ENCODE assay signal across 6 cellular contexts in the genomic region with DNA sequence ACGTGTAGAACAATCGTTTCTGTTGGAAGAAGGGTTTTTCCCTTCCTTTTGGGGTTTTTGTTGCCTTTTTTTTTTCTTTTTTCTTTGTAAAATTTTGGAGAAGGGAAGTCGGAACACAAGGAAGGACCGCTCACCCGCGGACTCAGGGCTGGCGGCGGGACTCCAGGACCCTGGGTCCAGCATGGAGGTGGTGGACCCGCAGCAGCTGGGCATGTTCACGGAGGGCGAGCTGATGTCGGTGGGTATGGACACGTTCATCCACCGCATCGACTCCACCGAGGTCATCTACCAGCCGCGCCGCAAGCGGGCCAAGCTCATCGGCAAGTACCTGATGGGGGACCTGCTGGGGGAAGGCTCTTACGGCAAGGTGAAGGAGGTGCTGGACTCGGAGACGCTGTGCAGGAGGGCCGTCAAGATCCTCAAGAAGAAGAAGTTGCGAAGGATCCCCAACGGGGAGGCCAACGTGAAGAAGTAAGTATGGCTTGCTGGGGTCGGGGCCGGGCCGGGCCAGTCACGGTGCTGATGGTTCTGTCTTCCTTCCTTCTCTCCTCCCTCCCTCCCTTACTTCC. TPM values are rescaled to one million over a fixed set of nuclear protein-coding genes. Genes with fewer than 3 reads are reported as not detected.
DNase-seq lines count a peak whose midpoint lies in the region; ATAC-seq and TF ChIP-seq lines count a peak whose summit lies in the region.

No MANE protein-coding gene starts in this region.

- WGBS in GM23248 (ENCODE audit: low coverage in 1 of 2, low lambda C conversion rate in 2 of 2, missing lambda C conversion rate in 2 of 2), 2 experiments = 5 to 6% methylated on average over 31 to 32 of the region's 32 CpGs

- in situ Hi-C loops in GM23248 (cut with MboI) = no loop called here

- DNase-seq in GM23248 (peak; percentile 41), kidney tubule cell (ENCODE audit: low spot score) (peak; percentile 48), vagina (ENCODE audit: extremely low spot score in 2 of 2) (no peak), HuH-7 (ENCODE audit: low spot score) (no peak)
- DNase-seq in activated CD8-positive, alpha-beta memory T cell treated with anti-CD3 and anti-CD28 coated beads, Interleukin-2, amount 50 U/mL, for 48 hours = peak; percentile 70

- no peak for TF ChIP-seq POLR2A in vagina (IDR thresholded peaks at IDR 0.05)

- no peaks in the 10 kb centered on the region for H4K20me1 ChIP-seq in GM23248 (ENCODE audit: insufficient read depth)

- peaks cover 20% of the 10 kb centered on the region for H3F3A ChIP-seq in GM23248 (ENCODE audit: insufficient read depth)

- no peak for TF ChIP-seq CTCF in vagina (IDR thresholded peaks at IDR 0.05)

- H3K4me3 ChIP-seq in GM23248 (peak overlapping the region; percentile 88), vagina (peak overlapping the region; percentile 72 to 74)

- intact Hi-C loops in vagina (cut with DNase I) = no loop called here

- H3K9me2 ChIP-seq in GM23248 (ENCODE audit: insufficient read depth) = no peaks in the 10 kb centered on the region

- peak overlapping the region; percentile 79 for H3K4me2 ChIP-seq in GM23248 (ENCODE audit: unreplicated experiment)

- H3K36me3 ChIP-seq in GM23248 (ENCODE audit: low read depth) (no peaks in the 10 kb centered on the region), vagina (no peaks in the 10 kb centered on the region)

- H3K4me1 ChIP-seq in GM23248 (ENCODE audit: insufficient read depth) (peaks cover 11% of the 10 kb centered on the region), vagina (peaks cover 59% of the 10 kb centered on the region)

- ATAC-seq in HG02884 (IDR thresholded peaks at IDR 0.05; ENCODE audit: unreplicated experiment) = no peak

- no peak overlapping the region for H2AFZ ChIP-seq in GM23248

- H3K9me3 ChIP-seq in GM23248 (ENCODE audit: low read depth) (no peaks in the 10 kb centered on the region), vagina (no peaks in the 10 kb centered on the region)

- H3K27ac ChIP-seq in GM23248 = peak overlapping the region; percentile 64
- peak overlapping the region; percentile 79 for H3K27ac ChIP-seq in vagina

- H3K27me3 ChIP-seq in GM23248 (replicated peaks; ENCODE audit: insufficient read depth) (no peaks in the 10 kb centered on the region), vagina (no peaks in the 10 kb centered on the region)

- H3K79me2 ChIP-seq in GM23248 (ENCODE audit: insufficient read depth) = peaks cover 57% of the 10 kb centered on the region

- H3K9ac ChIP-seq in GM23248 = peak overlapping the region; percentile 83

RNA-seq across cellular contexts. Expression of a gene that starts 1.2 kb away (rescaled TPM):
- 64.1 and 66.5 TPM in 2 replicates for total RNA-seq in GM23248 (2014; rRNA removed; shearing (Covaris generic))
- polyA plus RNA-seq in GM23248 (2016; fragmentation: Nextera tagmentation; extraction: Ambion mirVana) = 4.3 and 4.6 TPM in 2 replicates
- 54.5 TPM for total RNA-seq in vagina

RNA-seq across cellular contexts. Expression of a gene that starts 31.0 kb away (rescaled TPM):
- 2.7 and 4.5 TPM in 2 replicates for total RNA-seq in GM23248 (2014; rRNA removed; shearing (Covaris generic))
- polyA plus RNA-seq in GM23248 (2016; fragmentation: Nextera tagmentation; extraction: Ambion mirVana) = 0.29 and 0.41 TPM in 2 replicates
- 3.9 TPM for total RNA-seq in vagina

RNA-seq across cellular contexts. Expression of a gene that starts 32.7 kb away (rescaled TPM):
- 64.5 and 70.4 TPM in 2 replicates for total RNA-seq in GM23248 (2014; rRNA removed; shearing (Covaris generic))
- polyA plus RNA-seq in GM23248 (2016; fragmentation: Nextera tagmentation; extraction: Ambion mirVana) = 7.5 and 11.9 TPM in 2 replicates
- 54.0 TPM for total RNA-seq in vagina

RNA-seq across cellular contexts. Expression of a gene that starts 34.7 kb away (rescaled TPM):
- total RNA-seq in GM23248 (2014; rRNA removed; shearing (Covaris generic)) = 27.4 and 38.9 TPM in 2 replicates
- polyA plus RNA-seq in GM23248 (2016; fragmentation: Nextera tagmentation; extraction: Ambion mirVana) = 287 and 290 TPM in 2 replicates
- 154 TPM for total RNA-seq in vagina

RNA-seq across cellular contexts. Expression of a gene that starts 41.6 kb away (rescaled TPM):
- total RNA-seq in GM23248 (2014; rRNA removed; shearing (Covaris generic)) = 9.4 and 18.5 TPM in 2 replicates
- 3.1 and 4.0 TPM in 2 replicates for polyA plus RNA-seq in GM23248 (2016; fragmentation: Nextera tagmentation; extraction: Ambion mirVana)
- total RNA-seq in vagina = 170 TPM

Comparison
In these comparisons a context has a peak if more than half of its experiments do, and no peak if none do; other contexts are left out.
1. DNase-seq: peak in GM23248 (single experiment), activated CD8-positive, alpha-beta memory T cell treated with anti-CD3 and anti-CD28 coated beads, Interleukin-2, amount 50 U/mL, for 48 hours (single experiment) and kidney tubule cell (single experiment); none in vagina (0 of 2) and HuH-7 (single experiment).